12 cellular contexts compared by ENCODE assay signal in the genomic region with DNA sequence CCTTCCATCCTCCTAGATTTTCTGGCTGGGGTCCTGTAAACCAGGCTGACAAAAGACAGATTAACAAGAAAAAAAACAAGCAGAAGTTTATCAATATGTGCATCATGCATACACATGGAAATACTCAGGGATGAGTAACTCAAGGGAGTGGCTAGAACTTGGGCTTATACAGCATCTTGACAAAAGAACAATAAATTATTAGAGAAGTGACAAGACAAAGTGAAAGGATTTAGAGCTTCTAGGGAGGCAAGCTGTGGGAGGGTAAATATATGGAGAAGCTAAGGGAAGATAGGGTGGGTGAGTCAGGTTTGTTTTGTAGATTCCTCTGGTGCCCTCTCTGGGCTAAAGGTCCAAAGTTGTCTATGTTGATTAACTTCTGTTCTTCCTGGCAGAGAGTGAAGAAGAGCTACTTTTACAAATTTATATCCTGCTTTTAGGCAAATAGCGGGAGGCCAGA. TPM values are rescaled to one million over a fixed set of nuclear protein-coding genes. Genes with fewer than 3 reads are reported as not detected.
DNase-seq lines count a peak whose midpoint lies in the region; ATAC-seq, FAIRE-seq and TF ChIP-seq lines count a peak whose summit lies in the region.
"Had no signal": no experiment of that assay in that cellular context is flagged by ENCODE, and none has a peak within 500 bp of the region (broad histone marks: within the 10 kb centered on the region; RNA-seq: fewer than 3 reads in every experiment).

No MANE protein-coding gene starts in this region.

- 11% methylated on average over 1 of the region's 1 CpG for WGBS in A549 (ENCODE audit: missing lambda C conversion rate)
- WGBS in psoas muscle, 3 donors = 84 to 100% (median 92%) methylated on average over 1 of the region's 1 CpG

- H3K9me3 ChIP-seq in A549 = no peaks in the 10 kb centered on the region
- H3K9me3 ChIP-seq in left ventricle myocardium inferior (replicated peaks) = no peaks in the 10 kb centered on the region
- H3K9me3 ChIP-seq in psoas muscle = no peaks in the 10 kb centered on the region

- peak; percentile 88 to 90 for ATAC-seq in A549
- ATAC-seq in psoas muscle = no peak
- no peak for ATAC-seq in HG03521 (IDR thresholded peaks at IDR 0.05; ENCODE audit: unreplicated experiment)
- ATAC-seq: WTC11 had no signal

- TF ChIP-seq EP300 in A549 (IDR thresholded peaks at IDR 0.05) = no peak

- peak; percentile 32 to 33; a peak in 3 of 5 replicates for TF ChIP-seq RAD21 in A549 (conservative IDR thresholded peaks at IDR 0.05 in 1 of 2, IDR thresholded peaks at IDR 0.05 in 1 of 2)

- H3K27me3 ChIP-seq in left ventricle myocardium inferior (ENCODE audit: low read depth) (no peaks in the 10 kb centered on the region), psoas muscle (ENCODE audit: insufficient read depth in 3 of 3, low read length in 2 of 3) (peaks cover 0 to 4% (median 0%) of the 10 kb centered on the region in 3 donors)

- CTCF ChIA-PET in A549 (lab: Yijun Ruan, JAX) = interaction anchor here (0.8 to 2.8 kb wide), 5 partner anchors 10 to 115 kb away, joined by 3 to 11 read pairs (median 5); no protein-coding TSS in a partner anchor

- intact Hi-C loops in left ventricle myocardium inferior (cut with micrococcal nuclease) = no loop called here
- intact Hi-C loops in psoas muscle (cut with DNase I) = no loop called here
- intact Hi-C loops in posterior vena cava (cut with DNase I) = no loop called here

- H3K4me3 ChIP-seq in A549 = no peak overlapping the region
- no peak overlapping the region for H3K4me3 ChIP-seq in HFF-Myc (replicated peaks; ENCODE audit: low read depth, low read length)
- no peak overlapping the region for H3K4me3 ChIP-seq in left ventricle myocardium inferior
- H3K4me3 ChIP-seq in psoas muscle = no peak overlapping the region
- H3K4me3 ChIP-seq: skin epidermis had no signal

- no peak for TF ChIP-seq POLR2A in A549 (IDR thresholded peaks at IDR 0.05; ENCODE audit: low read length)

- TF ChIP-seq CTCF in A549 (IDR thresholded peaks at IDR 0.05) = peak; percentile 33; the same call in 2 of the 3 replicates
- no peak for TF ChIP-seq CTCF in HFF-Myc (IDR thresholded peaks at IDR 0.05; ENCODE audit: low read depth, low read length, missing control alignments)
- no peak for TF ChIP-seq CTCF in left ventricle myocardium inferior (IDR thresholded peaks at IDR 0.05; ENCODE audit: borderline replicate concordance)
- TF ChIP-seq CTCF in psoas muscle (IDR thresholded peaks at IDR 0.05) = no peak

- H3K4me1 ChIP-seq in A549 (peaks cover 45% of the 10 kb centered on the region), left ventricle myocardium inferior (peaks cover 23% of the 10 kb centered on the region), psoas muscle (no peaks in the 10 kb centered on the region)

- no peak for FAIRE-seq in A549 (lab: Jason Lieb, UNC)

- H3K36me3 ChIP-seq in left ventricle myocardium inferior (no peaks in the 10 kb centered on the region), psoas muscle (ENCODE audit: insufficient read depth in 1 of 2, low read depth in 1 of 2) (no peaks in the 10 kb centered on the region)

- H3K4me2 ChIP-seq in A549 = peak overlapping the region; percentile 64

- DNase-seq in A549 (ENCODE audit: low read depth in 1 of 2, low spot score in 1 of 2) (peak; percentile 32 to 90), HFF-Myc (ENCODE audit: extremely low read depth, low read depth) (peak; percentile 42), SW480 (ENCODE audit: low spot score) (peak; percentile 30), left ventricle myocardium inferior (no peak), psoas muscle (no peak), posterior vena cava (ENCODE audit: low spot score) (no peak), NCI-H1436 (lab: John Stamatoyannopoulos, UW) (no peak)
- DNase-seq: hippocampal formation, NCI-H1436 treated with DMSO at 0.1 percent for 48 hours had no signal

- H3K27ac ChIP-seq in A549 (peak overlapping the region; percentile 61 to 79), left ventricle myocardium inferior (replicated peaks) (peak overlapping the region; percentile 76), psoas muscle (no peak overlapping the region)

- POLR2A ChIA-PET in A549 (lab: Yijun Ruan, JAX) = interaction anchor here (0.7 kb wide), 1 partner anchor 59 kb away, joined by 3 read pairs; a partner anchor contains a TSS

TF ChIP-seq in A549, 52 proteins besides CTCF, POLR2A, EP300 and RAD21:
- TF ChIP-seq FOSB (CRISPR knock-in tag; IDR thresholded peaks at IDR 0.05) (no peak), FOXS1 (CRISPR knock-in tag; IDR thresholded peaks at IDR 0.05) (0 out of 2 replicates have a peak, but pooled peaks have one; percentile 60), GATA3 (IDR thresholded peaks at IDR 0.05; ENCODE audit: borderline replicate concordance) (peak; percentile 83), CHD2 (IDR thresholded peaks at IDR 0.05; ENCODE audit: low read length, partially characterized antibody) (no peak), CEBPB (IDR thresholded peaks at IDR 0.05) (0 out of 4 replicates have a peak, but pooled peaks of 1 of the 2 experiments have one; percentile 28), JUN (IDR thresholded peaks at IDR 0.05) (0 out of 5 replicates have a peak, but pooled peaks of 1 of the 2 experiments have one; percentile 33), HOXB13 (CRISPR knock-in tag; IDR thresholded peaks at IDR 0.05; ENCODE audit: low read depth) (no peak), MAFK (IDR thresholded peaks at IDR 0.05; ENCODE audit: partially characterized antibody) (peak; percentile 18), SMC3 (IDR thresholded peaks at IDR 0.05) (0 out of 3 replicates have a peak, but pooled peaks have one; percentile 18), HOXB5 (CRISPR knock-in tag; IDR thresholded peaks at IDR 0.05) (peak; percentile 87), ZNF302 (CRISPR knock-in tag; IDR thresholded peaks at IDR 0.05) (no peak), POLR2AphosphoS2 (conservative IDR thresholded peaks at IDR 0.05; ENCODE audit: low read length) (no peak), NR3C1 (IDR thresholded peaks at IDR 0.05) (no peak), FOSL2 (IDR thresholded peaks at IDR 0.05) (peak; percentile 25), FOSL2 (CRISPR knock-in tag; IDR thresholded peaks at IDR 0.05) (peak; percentile 80), JUNB (IDR thresholded peaks at IDR 0.05) (peak; percentile 56; the same call in 1 of the 2 replicates)
- TF ChIP-seq, protein P1, sequence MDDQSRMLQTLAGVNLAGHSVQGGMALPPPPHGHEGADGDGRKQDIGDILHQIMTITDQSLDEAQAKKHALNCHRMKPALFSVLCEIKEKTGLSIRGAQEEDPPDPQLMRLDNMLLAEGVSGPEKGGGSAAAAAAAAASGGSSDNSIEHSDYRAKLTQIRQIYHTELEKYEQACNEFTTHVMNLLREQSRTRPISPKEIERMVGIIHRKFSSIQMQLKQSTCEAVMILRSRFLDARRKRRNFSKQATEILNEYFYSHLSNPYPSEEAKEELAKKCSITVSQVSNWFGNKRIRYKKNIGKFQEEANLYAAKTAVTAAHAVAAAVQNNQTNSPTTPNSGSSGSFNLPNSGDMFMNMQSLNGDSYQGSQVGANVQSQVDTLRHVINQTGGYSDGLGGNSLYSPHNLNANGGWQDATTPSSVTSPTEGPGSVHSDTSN (IDR thresholded peaks at IDR 0.05) = peak; percentile 66; the same call in 1 of the 2 replicates

RNA-seq across cellular contexts. Expression of a gene that starts 48.0 kb away (rescaled TPM):
- polyA plus RNA-seq in A549 (2011; rRNA removed) = 8.1 and 10.8 TPM in 2 replicates
- 14.4 and 20.8 TPM in 2 replicates for polyA plus RNA-seq in A549 (2012; cell fraction: cytosol; rRNA removed)
- polyA plus RNA-seq in A549 (2012; cell fraction: nucleus; rRNA removed) = 44.1 and 54.8 TPM in 2 replicates
- 16.3 to 22.8 TPM (median 21.3 TPM) in 3 replicates for polyA plus RNA-seq in A549 (2017; fragmentation: RNase III; extraction: RNeasy Plus Mini Kit Qiagen cat#74134 plus additional on column Dnase treatment)
- polyA minus RNA-seq in A549 (2011; rRNA and poly(A)+ RNA removed) = 20.3 and 29.0 TPM in 2 replicates
- 763 TPM for total RNA-seq in left ventricle myocardium inferior
- total RNA-seq in psoas muscle = 1 to 10 TPM; 1.7 to 6.3 (median 3.8) TPM
- polyA plus RNA-seq in psoas muscle = 10 to 100 TPM in 1 of 3 donors, 1 to 10 TPM in 2; 1.8 to 12.3 (median 2.0) TPM
- 1 to 10 TPM; 5.8 to 8.6 TPM for total RNA-seq in posterior vena cava

RNA-seq across cellular contexts. Expression of a gene that starts 59.7 kb away (rescaled TPM):
- polyA plus RNA-seq in A549 (2011; rRNA removed) = 21.0 and 22.3 TPM in 2 replicates
- 15.9 and 18.5 TPM in 2 replicates for polyA plus RNA-seq in A549 (2012; cell fraction: cytosol; rRNA removed)
- 10.8 and 12.8 TPM in 2 replicates for polyA plus RNA-seq in A549 (2012; cell fraction: nucleus; rRNA removed)
- polyA plus RNA-seq in A549 (2017; fragmentation: RNase III; extraction: RNeasy Plus Mini Kit Qiagen cat#74134 plus additional on column Dnase treatment) = 17.6 to 21.3 TPM (median 19.7 TPM) in 3 replicates
- polyA minus RNA-seq in A549 (2011; rRNA and poly(A)+ RNA removed) = 14.5 and 14.6 TPM in 2 replicates
- 4.7 TPM for total RNA-seq in left ventricle myocardium inferior
- total RNA-seq in psoas muscle = 1 to 10 TPM in 3 of 4 donors, under 1 TPM in 1; 0.86 to 1.6 (median 1.2) TPM
- polyA plus RNA-seq in psoas muscle = 1 to 10 TPM in 2 of 3 donors, under 1 TPM in 1; 0.89 to 2.2 (median 1.7) TPM
- 1 to 10 TPM; 1.6 to 2.0 TPM for total RNA-seq in posterior vena cava

Comparison
In these comparisons a context has a peak if more than half of its experiments do, and no peak if none do; other contexts are left out.
1. ATAC-seq: peak in A549 (2 of 2); none in psoas muscle (0 of 4) and HG03521 (single experiment).
2. DNase-seq: peak in A549 (2 of 2), HFF-Myc (single experiment) and SW480 (single experiment); none in left ventricle myocardium inferior (single experiment), psoas muscle (0 of 2), posterior vena cava (single experiment) and NCI-H1436 (single experiment).
3. RNA of a gene that starts 48.0 kb away (total RNA-seq): 763 TPM in left ventricle myocardium inferior (single experiment); 5.8 to 8.6 TPM in posterior vena cava and 1.7 to 6.3 TPM in psoas muscle; every median in the first group is over 10 times any median in the second.